In genomic region chr22:37552560-37553163, GRCh38 we compare ENCODE assay signal across 2 cellular contexts.
TF ChIP-seq lines count a peak whose summit lies in the region.

No MANE protein-coding gene starts in this region.

TF ChIP-seq in HEK293, 187 proteins besides CTCF, POLR2A, EP300 and RAD21 (continues in another document):
- 0 out of 2 replicates have a peak, but pooled peaks have one; percentile 30 for TF ChIP-seq IKZF3 (tag by site-specific recombination; IDR thresholded peaks at IDR 0.05)
- no peak for TF ChIP-seq ZNF488 (tag by site-specific recombination; IDR thresholded peaks at IDR 0.05)
- TF ChIP-seq ZNF626 (tag by site-specific recombination; IDR thresholded peaks at IDR 0.05): no peak
- TF ChIP-seq PRDM4 (tag by site-specific recombination; IDR thresholded peaks at IDR 0.05): no peak
- TF ChIP-seq ZSCAN5A (tag by site-specific recombination; IDR thresholded peaks at IDR 0.05): no peak
- no peak for TF ChIP-seq ZNF433 (tag by site-specific recombination; IDR thresholded peaks at IDR 0.05; ENCODE audit: low read depth)
- no peak for TF ChIP-seq TCF7L2 (IDR thresholded peaks at IDR 0.05; ENCODE audit: borderline replicate concordance, low read depth, low read length)
- TF ChIP-seq HIC1 (tag by site-specific recombination; IDR thresholded peaks at IDR 0.05): no peak
- no peak for TF ChIP-seq ZNF76 (tag by site-specific recombination; IDR thresholded peaks at IDR 0.05; ENCODE audit: borderline replicate concordance, low read depth)
- TF ChIP-seq MZF1 (tag by site-specific recombination; IDR thresholded peaks at IDR 0.05; ENCODE audit: borderline replicate concordance): no peak
- no peak for TF ChIP-seq ZNF530 (tag by site-specific recombination; IDR thresholded peaks at IDR 0.05; ENCODE audit: low read depth)
- TF ChIP-seq KLF1 (tag by site-specific recombination; IDR thresholded peaks at IDR 0.05): 0 out of 2 replicates have a peak, but pooled peaks have one; percentile 23
- TF ChIP-seq ZFHX2 (tag by site-specific recombination; conservative IDR thresholded peaks at IDR 0.05): no peak
- no peak for TF ChIP-seq ZNF580 (tag by site-specific recombination; IDR thresholded peaks at IDR 0.05)
- TF ChIP-seq KLF17 (tag by site-specific recombination; IDR thresholded peaks at IDR 0.05): peak; percentile 71
- TF ChIP-seq ZNF521 (tag by site-specific recombination; IDR thresholded peaks at IDR 0.05): no peak
- TF ChIP-seq WT1 (tag by site-specific recombination; IDR thresholded peaks at IDR 0.05): peak; percentile 57; the same call in 1 of the 2 replicates
- no peak for TF ChIP-seq ZNF350 (tag by site-specific recombination; IDR thresholded peaks at IDR 0.05)
- no peak for TF ChIP-seq ZBTB6 (tag by site-specific recombination; IDR thresholded peaks at IDR 0.05)
- no peak for TF ChIP-seq ZBTB1 (tag by site-specific recombination; IDR thresholded peaks at IDR 0.05)

TF ChIP-seq in K562, 482 proteins besides CTCF, POLR2A, EP300 and RAD21 (continues in another document):
- peak; percentile 83 for TF ChIP-seq HDAC3 (IDR thresholded peaks at IDR 0.05; ENCODE audit: borderline replicate concordance, partially characterized antibody)
- TF ChIP-seq HES1 (IDR thresholded peaks at IDR 0.05; ENCODE audit: low read depth): peak; percentile 91
- peak; percentile 90 for TF ChIP-seq MYNN (IDR thresholded peaks at IDR 0.05)
- TF ChIP-seq MYNN (CRISPR knock-in tag; IDR thresholded peaks at IDR 0.05): no peak
- no peak for TF ChIP-seq ZNF76 (CRISPR knock-in tag; IDR thresholded peaks at IDR 0.05; ENCODE audit: borderline replicate concordance)
- TF ChIP-seq PTBP1 (IDR thresholded peaks at IDR 0.05; ENCODE audit: low read depth, low read length): 0 out of 2 replicates have a peak, but pooled peaks have one; percentile 20
- peak; percentile 73; the same call in 1 of the 2 replicates for TF ChIP-seq ZNF197 (CRISPR knock-in tag; IDR thresholded peaks at IDR 0.05; ENCODE audit: low read depth)
- peak; percentile 100 for TF ChIP-seq ARID1B (IDR thresholded peaks at IDR 0.05)
- TF ChIP-seq FOXP4 (CRISPR knock-in tag; IDR thresholded peaks at IDR 0.05; ENCODE audit: borderline replicate concordance): 0 out of 2 replicates have a peak, but pooled peaks have one; percentile 29
- TF ChIP-seq PBX2 (CRISPR knock-in tag; IDR thresholded peaks at IDR 0.05; ENCODE audit: low read depth): no peak
- TF ChIP-seq PBX2 (tag; conservative IDR thresholded peaks at IDR 0.05; ENCODE audit: low read depth): peak; percentile 82
- 0 out of 2 replicates have a peak, but pooled peaks have one; percentile 49 for TF ChIP-seq CBFB (CRISPR knock-in tag; IDR thresholded peaks at IDR 0.05)
- peak; percentile 89 for TF ChIP-seq HLTF (IDR thresholded peaks at IDR 0.05)
- TF ChIP-seq ZNF766 (CRISPR knock-in tag; conservative IDR thresholded peaks at IDR 0.05): peak; percentile 85
- TF ChIP-seq NONO (IDR thresholded peaks at IDR 0.05; ENCODE audit: low read depth in 2 of 2, low read length in 1 of 2): peak in 1 of 2 experiments; percentile 94; a peak in 2 of 4 replicates
- no peak for TF ChIP-seq HEY1 (CRISPR knock-in tag; IDR thresholded peaks at IDR 0.05; ENCODE audit: borderline replicate concordance)
- TF ChIP-seq ZNF644 (tag; IDR thresholded peaks at IDR 0.05; ENCODE audit: low read depth): peak; percentile 76; the same call in 1 of the 2 replicates
- TF ChIP-seq LEF1 (IDR thresholded peaks at IDR 0.05): peak; percentile 84; the same call in 1 of the 2 replicates
- TF ChIP-seq ZNF12 (CRISPR knock-in tag; IDR thresholded peaks at IDR 0.05): peak; percentile 87; the same call in 1 of the 2 replicates
- TF ChIP-seq CXXC5 (CRISPR knock-in tag; IDR thresholded peaks at IDR 0.05): peak; percentile 92
- no peak for TF ChIP-seq YBX1 (IDR thresholded peaks at IDR 0.05)
- no peak for TF ChIP-seq GABPB2 (CRISPR knock-in tag; conservative IDR thresholded peaks at IDR 0.05)
- TF ChIP-seq GATA2 (CRISPR knock-in tag; IDR thresholded peaks at IDR 0.05): peak; percentile 99
- TF ChIP-seq NCOA1 (IDR thresholded peaks at IDR 0.05; ENCODE audit: low read depth): peak; percentile 86
- TF ChIP-seq ETV5 (CRISPR knock-in tag; IDR thresholded peaks at IDR 0.05; ENCODE audit: low read depth): peak; percentile 78; the same call in 1 of the 2 replicates
- TF ChIP-seq CBX5 (IDR thresholded peaks at IDR 0.05; ENCODE audit: borderline replicate concordance, low read depth): no peak
- TF ChIP-seq CREB3 (tag; conservative IDR thresholded peaks at IDR 0.05; ENCODE audit: low read depth): no peak
- no peak for TF ChIP-seq NR4A1 (CRISPR knock-in tag; IDR thresholded peaks at IDR 0.05)
- peak; percentile 71; the same call in 1 of the 2 replicates for TF ChIP-seq NR4A1 (tag; IDR thresholded peaks at IDR 0.05)
- peak; percentile 53 for TF ChIP-seq MAX (CRISPR knock-in tag; IDR thresholded peaks at IDR 0.05)
- peak; percentile 98 for TF ChIP-seq SMARCE1 (IDR thresholded peaks at IDR 0.05)
- no peak for TF ChIP-seq ZNF444 (CRISPR knock-in tag; IDR thresholded peaks at IDR 0.05)
- peak; percentile 96 for TF ChIP-seq PHB2 (IDR thresholded peaks at IDR 0.05; ENCODE audit: low read depth)
- 0 out of 2 replicates have a peak, but pooled peaks have one; percentile 35 for TF ChIP-seq MEF2A (IDR thresholded peaks at IDR 0.05; ENCODE audit: control insufficient read depth, low read depth, low read length)
- TF ChIP-seq REST (CRISPR knock-in tag; IDR thresholded peaks at IDR 0.05; ENCODE audit: low read depth): no peak
- peak; percentile 99 for TF ChIP-seq MEIS2 (IDR thresholded peaks at IDR 0.05; ENCODE audit: partially characterized antibody)
- TF ChIP-seq HMGN3 (IDR thresholded peaks at IDR 0.05; ENCODE audit: borderline replicate concordance, extremely low read depth, insufficient read length, low read depth, low read length): peak; percentile 97
- no peak for TF ChIP-seq EZH2 (IDR thresholded peaks at IDR 0.05; ENCODE audit: borderline replicate concordance, low read depth, low read length)
- TF ChIP-seq CTCFL (IDR thresholded peaks at IDR 0.05; ENCODE audit: borderline replicate concordance, insufficient read depth, low read depth, low read length, poor library complexity, severe bottlenecking): no peak
- TF ChIP-seq ATF1 (CRISPR knock-in tag; IDR thresholded peaks at IDR 0.05): no peak
- peak; percentile 57; the same call in 1 of the 2 replicates for TF ChIP-seq ATF1 (tag; IDR thresholded peaks at IDR 0.05)
- peak; percentile 78 for TF ChIP-seq ETS1 (conservative IDR thresholded peaks at IDR 0.05; ENCODE audit: control insufficient read depth, low read depth, low read length)
- peak; percentile 86 for TF ChIP-seq ELF4 (CRISPR knock-in tag; IDR thresholded peaks at IDR 0.05)
- TF ChIP-seq SNAPC5 (CRISPR knock-in tag; IDR thresholded peaks at IDR 0.05): no peak
- TF ChIP-seq KHSRP (IDR thresholded peaks at IDR 0.05): peak; percentile 63
- no peak for TF ChIP-seq GABPA (tag; conservative IDR thresholded peaks at IDR 0.05; ENCODE audit: low read depth)
- no peak for TF ChIP-seq DLX4 (CRISPR knock-in tag; IDR thresholded peaks at IDR 0.05)
